20 cellular contexts compared by ENCODE assay signal in genomic region chr5:7855611-7856010, GRCh38. TPM values are rescaled to one million over a fixed set of nuclear protein-coding genes. Genes with fewer than 3 reads are reported as not detected.
A peak's percentile ranks its signal among the peaks of the same experiment; 100 is the strongest.
DNase-seq lines count a peak whose midpoint lies in the region; ATAC-seq and TF ChIP-seq lines count a peak whose summit lies in the region.
"Had no signal": no experiment of that assay in that cellular context is flagged by ENCODE, and none has a peak within 500 bp of the region (broad histone marks: within the 10 kb centered on the region; RNA-seq: fewer than 3 reads in every experiment).

No MANE protein-coding gene starts in this region.

- DNase-seq in NCI-H345 (lab: John Stamatoyannopoulos, UW) (peak; percentile 14), NCI-H345 treated with DMSO at 0.1 percent for 48 hours (lab: John Stamatoyannopoulos, UW; ENCODE audit: unreplicated experiment) (no peak), left kidney (ENCODE audit: low read depth, low spot score) (peak; percentile 21), gastrocnemius medialis (no peak), GM10266 (ENCODE audit: extremely low spot score) (no peak)
- DNase-seq: AML-193; Caco-2; Calu3; CD4-positive, alpha-beta T cell; CD8-positive, alpha-beta T cell; DMS79 treated with DMSO at 0.1 percent for 48 hours; GF-D8 had no signal

- no peaks in the 10 kb centered on the region for H3K27me3 ChIP-seq in parathyroid adenoma (ENCODE audit: control insufficient read depth, insufficient read depth, low read length)
- H3K27me3 ChIP-seq in gastrocnemius medialis: peaks cover 0 to 5% (median 4%) of the 10 kb centered on the region in 3 donors

- no peak overlapping the region for H3K4me2 ChIP-seq in parathyroid adenoma (ENCODE audit: low read length)
- H3K4me2 ChIP-seq: A549; BLaER1 treated with 17β-estradiol and CSF1 and Interleukin-3, amounts not matched to agents 10 nM and 100 nM had no signal

- H3K27ac ChIP-seq in parathyroid adenoma: no peak overlapping the region
- no peak overlapping the region for H3K27ac ChIP-seq in gastrocnemius medialis
- H3K27ac ChIP-seq: 22Rv1; A549; BLaER1 treated with 17β-estradiol and CSF1 and Interleukin-3, amounts not matched to agents 10 nM and 100 nM; C4-2B had no signal

- no peaks in the 10 kb centered on the region for H3K79me2 ChIP-seq in parathyroid adenoma

- intact Hi-C loops in gastrocnemius medialis (cut with DNase I; ENCODE audit: low total_unique reads): no loop called here

- H3K4me3 ChIP-seq in parathyroid adenoma (ENCODE audit: low read depth, low read length): no peak overlapping the region
- H3K4me3 ChIP-seq in gastrocnemius medialis: no peak overlapping the region
- H3K4me3 ChIP-seq: A549; BLaER1 treated with 17β-estradiol and CSF1 and Interleukin-3, amounts not matched to agents 10 nM and 100 nM; GM12878 had no signal

- in situ Hi-C loops in gastrocnemius medialis (cut with MboI; ENCODE audit: low sequenced_read_pairs in 4 of 4): loop anchor here in 2 of 4 donors (25.0 kb wide), 2 partner anchors 607 to 1218 kb away; partner anchors contain the start of genes NSUN2 (in 2 of the 2) and SRD5A1 (in 2 of the 2)

- H3K4me1 ChIP-seq in parathyroid adenoma: peaks cover 24% of the 10 kb centered on the region
- H3K4me1 ChIP-seq in gastrocnemius medialis: peaks cover 0 to 4% of the 10 kb centered on the region in 2 donors
- H3K4me1 ChIP-seq: Caco-2 had no signal

- ATAC-seq in gastrocnemius medialis: no peak
- ATAC-seq: A549; CD8-positive, alpha-beta T cell; GM12878 had no signal

- H3K9me3 ChIP-seq in parathyroid adenoma (ENCODE audit: control insufficient read depth, low read length): no peaks in the 10 kb centered on the region
- H3K9me3 ChIP-seq in gastrocnemius medialis: no peaks in the 10 kb centered on the region
- H3K9me3 ChIP-seq: A549 had no signal

- H3K36me3 ChIP-seq in parathyroid adenoma (ENCODE audit: control insufficient read depth, insufficient read depth, low read length): no peaks in the 10 kb centered on the region
- peaks cover 0 to 20% of the 10 kb centered on the region in 2 donors for H3K36me3 ChIP-seq in gastrocnemius medialis

- TF ChIP-seq CTCF in parathyroid adenoma (IDR thresholded peaks at IDR 0.05) (no peak), gastrocnemius medialis (IDR thresholded peaks at IDR 0.05 in 4 of 5, conservative IDR thresholded peaks at IDR 0.05 in 1 of 5) (no peak), GM10266 (IDR thresholded peaks at IDR 0.05; ENCODE audit: control insufficient read depth, insufficient read depth, low read depth, missing control alignments) (no peak)

- no peak for TF ChIP-seq POLR2A in gastrocnemius medialis (IDR thresholded peaks at IDR 0.05)

- peak overlapping the region; percentile 0 for H2AFZ ChIP-seq in parathyroid adenoma

- H3K9ac ChIP-seq in parathyroid adenoma: no peak overlapping the region
- H3K9ac ChIP-seq: BLaER1 treated with 17β-estradiol and CSF1 and Interleukin-3, amounts not matched to agents 10 nM and 100 nM had no signal

RNA-seq across cellular contexts. Expression of gene CFAP90, which starts 4.7 kb away (rescaled TPM):
- total RNA-seq in gastrocnemius medialis: not detected
- total RNA-seq: A172; B cell; Calu3; CD4-positive, alpha-beta T cell; CD8-positive, alpha-beta T cell; GM12878 had no signal

RNA-seq across cellular contexts. Expression of gene FASTKD3, which starts 13.2 kb away (rescaled TPM):
- 1 to 10 TPM; 6.8 to 9.4 (median 7.3) TPM for total RNA-seq in gastrocnemius medialis

RNA-seq across cellular contexts. Expression of gene MTRR, which starts 13.3 kb away (rescaled TPM):
- 10 to 100 TPM; 27.9 to 75.1 (median 50.8) TPM for total RNA-seq in gastrocnemius medialis

Comparison
In these comparisons a context has a peak if more than half of its experiments do, and no peak if none do; other contexts are left out.
1. DNase-seq: peak in NCI-H345 (single experiment) and left kidney (single experiment); none in NCI-H345 treated with DMSO at 0.1 percent for 48 hours (single experiment), gastrocnemius medialis (0 of 2) and GM10266 (single experiment).